ENCODE assay signal across 11 cellular contexts in genomic region chr10:30000802-30001571, GRCh38. TPM values are rescaled to one million over a fixed set of nuclear protein-coding genes. Genes with fewer than 3 reads are reported as not detected.
DNase-seq lines count a peak whose midpoint lies in the region; ATAC-seq, FAIRE-seq and TF ChIP-seq lines count a peak whose summit lies in the region.
"Had no signal": no experiment of that assay in that cellular context is flagged by ENCODE, and none has a peak within 500 bp of the region (broad histone marks: within the 10 kb centered on the region; RNA-seq: fewer than 3 reads in every experiment).

No MANE protein-coding gene starts in this region.

- no peak overlapping the region for H3K27ac Mint-ChIP-seq in activated T-cell treated with anti-CD3 and anti-CD28 coated beads, Interleukin-2, amount 50 U/mL, for 24 hours
- H3K27ac Mint-ChIP-seq: activated naive CD8-positive, alpha-beta T cell treated with anti-CD3 and anti-CD28 coated beads for 36 hours had no signal

- peak; percentile 54 for DNase-seq in AG04449 (ENCODE audit: low read depth, low spot score)
- peak; percentile 64 for DNase-seq in RCC 7860 (ENCODE audit: low spot score)
- DNase-seq in fibroblast of the aortic adventitia (ENCODE audit: low read depth): peak; percentile 97
- DNase-seq in omental fat pad (ENCODE audit: low spot score): no peak
- DNase-seq in NCI-H526 (lab: John Stamatoyannopoulos, UW): no peak
- no peak for DNase-seq in cerebellar nuclear complex (lab: John Stamatoyannopoulos, UW)
- no peak for DNase-seq in activated T-cell treated with anti-CD3 and anti-CD28 coated beads, Interleukin-2, amount 50 U/mL, for 24 hours
- DNase-seq: activated naive CD8-positive, alpha-beta T cell treated with anti-CD3 and anti-CD28 coated beads for 36 hours; T-helper 1 cell had no signal

- no peaks in the 10 kb centered on the region for H3K36me3 Mint-ChIP-seq in activated T-cell treated with anti-CD3 and anti-CD28 coated beads, Interleukin-2, amount 50 U/mL, for 24 hours (ENCODE audit: low read depth)
- H3K36me3 Mint-ChIP-seq: activated naive CD8-positive, alpha-beta T cell treated with anti-CD3 and anti-CD28 coated beads for 36 hours had no signal

- peaks cover 12% of the 10 kb centered on the region for H3K4me1 Mint-ChIP-seq in activated T-cell treated with anti-CD3 and anti-CD28 coated beads, Interleukin-2, amount 50 U/mL, for 24 hours (ENCODE audit: low read depth)

- POLR2A ChIA-PET in AG04449 (lab: Yijun Ruan, JAX): no interaction called here

- H3K27me3 Mint-ChIP-seq in activated T-cell treated with anti-CD3 and anti-CD28 coated beads, Interleukin-2, amount 50 U/mL, for 24 hours: peaks cover 60% of the 10 kb centered on the region

- ATAC-seq in omental fat pad (ENCODE audit: low FRiP score) (peak; percentile 35), GM21526 (IDR thresholded peaks at IDR 0.05; ENCODE audit: low FRiP score, unreplicated experiment) (no peak)

- peak; percentile 35 for FAIRE-seq in RCC 7860 (lab: Jason Lieb, UNC)
- FAIRE-seq: keratinocyte had no signal

- TF ChIP-seq CTCF in AG04449 (IDR thresholded peaks at IDR 0.05; ENCODE audit: insufficient read depth, low read length, missing control alignments) (no peak), fibroblast of the aortic adventitia (IDR thresholded peaks at IDR 0.05; ENCODE audit: insufficient read depth, low read length) (no peak), omental fat pad (IDR thresholded peaks at IDR 0.05) (no peak)

- H3K4me3 ChIP-seq in AG04449 (ENCODE audit: low read depth, low read length) (no peak overlapping the region), fibroblast of the aortic adventitia (ENCODE audit: low read depth, low read length) (no peak overlapping the region)

- H3K9me3 Mint-ChIP-seq in activated T-cell treated with anti-CD3 and anti-CD28 coated beads, Interleukin-2, amount 50 U/mL, for 24 hours: no peaks in the 10 kb centered on the region
- H3K9me3 Mint-ChIP-seq: activated naive CD8-positive, alpha-beta T cell treated with anti-CD3 and anti-CD28 coated beads for 36 hours had no signal

- no peak overlapping the region for H3K4me3 Mint-ChIP-seq in activated T-cell treated with anti-CD3 and anti-CD28 coated beads, Interleukin-2, amount 50 U/mL, for 24 hours
- H3K4me3 Mint-ChIP-seq: activated naive CD8-positive, alpha-beta T cell treated with anti-CD3 and anti-CD28 coated beads for 36 hours had no signal

- CTCF ChIA-PET in AG04449 (lab: Yijun Ruan, JAX): interaction anchor here (0.7 to 9.8 kb wide), 25 partner anchors 12 to 590 kb away, joined by 3 to 164 read pairs (median 4); no protein-coding TSS in a partner anchor

RNA-seq across cellular contexts. Expression of gene JCAD, which starts 58.4 kb away (rescaled TPM):
- 2.3 and 27.9 TPM in 2 replicates for total RNA-seq in fibroblast of the aortic adventitia (ENCODE audit: low replicate concordance)
- total RNA-seq in omental fat pad: 10 to 100 TPM; 14.6 to 71.4 (median 19.7) TPM

Comparison
In these comparisons a context has a peak if more than half of its experiments do, and no peak if none do; other contexts are left out.
1. DNase-seq: peak in AG04449 (single experiment), RCC 7860 (single experiment) and fibroblast of the aortic adventitia (single experiment); none in omental fat pad (single experiment), NCI-H526 (0 of 2), cerebellar nuclear complex (0 of 2) and activated T-cell treated with anti-CD3 and anti-CD28 coated beads, Interleukin-2, amount 50 U/mL, for 24 hours (single experiment).